In the genomic region with DNA sequence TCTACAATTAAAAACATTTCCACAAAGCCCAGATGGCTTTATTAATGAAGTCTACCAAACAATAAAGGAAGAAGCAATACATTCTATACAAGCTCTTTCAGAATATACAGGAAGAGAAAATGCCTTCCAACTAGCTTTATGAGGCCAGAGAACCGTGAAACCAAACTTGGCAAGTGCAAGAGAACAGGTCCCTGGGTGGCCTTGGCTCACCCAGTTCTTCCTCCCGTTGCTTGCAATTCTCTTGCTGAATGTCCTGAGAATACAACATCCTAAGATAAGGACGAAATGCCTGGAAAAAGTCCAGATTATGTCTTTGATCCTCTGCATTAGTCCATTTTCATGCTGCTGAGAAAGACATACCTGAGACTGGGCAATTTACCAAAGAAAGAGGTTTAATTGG, we compare ENCODE assay signal across 28 cellular contexts.
DNase-seq lines count a peak whose midpoint lies in the region; FAIRE-seq and TF ChIP-seq lines count a peak whose summit lies in the region.
"Had no signal": no experiment of that assay in that cellular context is flagged by ENCODE, and none has a peak within 500 bp of the region (broad histone marks: within the 10 kb centered on the region; RNA-seq: fewer than 3 reads in every experiment).

No MANE protein-coding gene starts in this region.

- intact Hi-C loops in adrenal gland (cut with DNase I): no loop called here

- no peak overlapping the region for H3K4me3 ChIP-seq in adrenal gland
- H3K4me3 ChIP-seq in small intestine (ENCODE audit: low read depth in 1 of 2, low read length in 2 of 2): no peak overlapping the region
- H3K4me3 ChIP-seq: PC-9, stomach, tibial artery had no signal

- TF ChIP-seq CTCF in adrenal gland (IDR thresholded peaks at IDR 0.05): no peak

- no peaks in the 10 kb centered on the region for H3K4me1 ChIP-seq in adrenal gland (replicated peaks in 1 of 2)
- peaks cover 0 to 4% of the 10 kb centered on the region in 2 donors for H3K4me1 ChIP-seq in small intestine (ENCODE audit: control insufficient read depth in 2 of 2, insufficient read depth in 1 of 2, low read depth in 1 of 2, low read length in 1 of 2)
- H3K4me1 ChIP-seq: stomach had no signal

- TF ChIP-seq POLR2A in adrenal gland (IDR thresholded peaks at IDR 0.05): no peak

- H3K9me3 ChIP-seq in adrenal gland (replicated peaks in 1 of 3) (no peaks in the 10 kb centered on the region), small intestine (ENCODE audit: control insufficient read depth, low read depth) (no peaks in the 10 kb centered on the region)
- H3K9me3 ChIP-seq: neutrophil, stomach, tibial artery had no signal

- H3K27ac ChIP-seq in adrenal gland (no peak overlapping the region), small intestine (ENCODE audit: low read depth in 1 of 2, low read length in 1 of 2) (no peak overlapping the region)
- H3K27ac ChIP-seq: brain microvascular endothelial cell, neutrophil, PC-9, stomach, tibial artery had no signal

- no peak for FAIRE-seq in small intestine (lab: Jason Lieb, UNC)
- FAIRE-seq: colon, GM12892 had no signal

- H3K36me3 ChIP-seq in adrenal gland (replicated peaks in 1 of 2) (no peaks in the 10 kb centered on the region), small intestine (ENCODE audit: control insufficient read depth in 2 of 2, insufficient read depth in 2 of 2, low read length in 2 of 2) (no peaks in the 10 kb centered on the region)
- H3K36me3 ChIP-seq: brain microvascular endothelial cell, neutrophil, stomach, tibial artery had no signal

- 18 to 35% (median 19%) methylated on average over 3 of the region's 3 CpGs for WGBS in adrenal gland, 4 donors
- WGBS in small intestine, 3 donors: 5 to 35% (median 14%) methylated on average over 3 of the region's 3 CpGs

- DNase-seq in NCI-H82 (lab: John Stamatoyannopoulos, UW) (peak; percentile 1), NCI-H82 treated with DMSO at 0.1 percent for 48 hours (lab: John Stamatoyannopoulos, UW; ENCODE audit: unreplicated experiment) (no peak), adrenal gland (peak in 4 of 7 donors; percentile 2 to 48 (median 24)), glomerular visceral epithelial cell (ENCODE audit: extremely low spot score) (peak; percentile 3), small intestine (peak; percentile 43), SIG-M5 (lab: John Stamatoyannopoulos, UW) (no peak), GM03348 (ENCODE audit: low spot score) (no peak), T1000 (lab: John Stamatoyannopoulos, UW) (no peak)
- DNase-seq: 8988T; activated CD4-positive, alpha-beta T cell treated with anti-CD3 and anti-CD28 coated beads, Interleukin-2, amount 50 U/mL, for 1 hour; activated gamma-delta T cell treated with Interleukin-2 at 50 U/mL for 16 hours; activated T-cell treated with anti-CD3 and anti-CD28 coated beads, Interleukin-2, amount 50 U/mL, for 4 hours; brain microvascular endothelial cell; Calu3; effector CD8-positive, alpha-beta T cell; EL; H9; mesendoderm; NCI-H1417; NCI-H345; PC-9; stomach; SW 1271; T-helper 9 cell; tibial artery had no signal

- H3K27me3 ChIP-seq in adrenal gland (no peaks in the 10 kb centered on the region), small intestine (ENCODE audit: control insufficient read depth in 2 of 2, insufficient read depth in 2 of 2, low read length in 2 of 2) (no peaks in the 10 kb centered on the region)
- H3K27me3 ChIP-seq: brain microvascular endothelial cell, neutrophil, stomach, tibial artery had no signal

Comparison
In these comparisons a context has a peak if more than half of its experiments do, and no peak if none do; other contexts are left out.
1. DNase-seq: peak in NCI-H82 (single experiment), adrenal gland (4 of 7), glomerular visceral epithelial cell (single experiment) and small intestine (single experiment); none in NCI-H82 treated with DMSO at 0.1 percent for 48 hours (single experiment), SIG-M5 (single experiment), GM03348 (single experiment) and T1000 (single experiment).